ENCODE assay signal across 1 cellular context in genomic region chr14:25038044-25038668, GRCh38.
TF ChIP-seq lines count a peak whose summit lies in the region.

No MANE protein-coding gene starts in this region.

TF ChIP-seq in H1, 55 proteins besides CTCF, POLR2A, EP300 and RAD21:
- TF ChIP-seq RFX5 (IDR thresholded peaks at IDR 0.05; ENCODE audit: borderline replicate concordance, low read depth, low read length) (no peak), CHD2 (IDR thresholded peaks at IDR 0.05; ENCODE audit: low read length) (no peak), SIRT6 (IDR thresholded peaks at IDR 0.05; ENCODE audit: low read length) (no peak), CEBPB (IDR thresholded peaks at IDR 0.05; ENCODE audit: low read depth, low read length) (no peak)
